In the genomic region with DNA sequence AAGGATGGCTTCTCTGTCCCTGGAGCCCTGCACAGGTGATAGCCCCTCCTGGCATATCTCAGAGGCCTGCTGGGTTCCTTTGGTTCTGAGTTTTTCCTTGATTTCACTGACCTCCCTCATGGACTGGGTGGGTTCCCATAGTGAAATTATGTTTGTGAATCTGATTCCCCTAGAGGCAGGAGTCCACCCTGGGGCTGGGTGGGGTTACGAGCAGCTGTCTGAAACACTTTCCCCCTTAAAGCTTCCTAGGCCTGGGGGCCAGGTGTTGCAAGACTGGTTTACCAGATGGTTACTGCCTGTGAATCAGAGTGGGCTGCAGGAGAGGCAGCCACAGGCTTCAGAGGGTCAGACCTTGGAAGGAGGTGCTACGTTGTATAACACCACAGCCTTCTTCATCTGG, we compare ENCODE assay signal across 26 cellular contexts. TPM values are rescaled to one million over a fixed set of nuclear protein-coding genes. Genes with fewer than 3 reads are reported as not detected.
DNase-seq lines count a peak whose midpoint lies in the region; ATAC-seq, FAIRE-seq and TF ChIP-seq lines count a peak whose summit lies in the region.
"Had no signal": no experiment of that assay in that cellular context is flagged by ENCODE, and none has a peak within 500 bp of the region (broad histone marks: within the 10 kb centered on the region; RNA-seq: fewer than 3 reads in every experiment).

No MANE protein-coding gene starts in this region.

- no peaks in the 10 kb centered on the region for H3K9me3 ChIP-seq in esophagus squamous epithelium
- H3K9me3 ChIP-seq in pancreas = no peaks in the 10 kb centered on the region
- H3K9me3 ChIP-seq: BLaER1, SK-N-SH had no signal

- WGBS in esophagus squamous epithelium, 2 donors = 75 to 76% methylated on average over 1 to 2 of the region's 2 CpGs
- WGBS in pancreas, 2 donors = 93 to 100% methylated on average over 2 of the region's 2 CpGs

- FAIRE-seq in pancreas (lab: Jason Lieb, UNC) = no peak
- FAIRE-seq: GM12878, H54 had no signal

- CTCF ChIA-PET in HEK293T (lab: Yijun Ruan, JAX) = interaction anchor here (0.7 kb wide), 1 partner anchor 79 kb away, joined by 3 read pairs; no protein-coding TSS in a partner anchor

- TF ChIP-seq CTCF in esophagus squamous epithelium (IDR thresholded peaks at IDR 0.05) (no peak), pancreas (IDR thresholded peaks at IDR 0.05) (no peak)

- intact Hi-C loops in esophagus squamous epithelium (cut with DNase I) = no loop called here
- intact Hi-C loops in pancreas (cut with DNase I) = no loop called here

- H3K4me3 ChIP-seq in esophagus squamous epithelium (no peak overlapping the region), pancreas (no peak overlapping the region)
- H3K4me3 ChIP-seq: BLaER1, GM12878, PC-9 had no signal

- H3K27ac ChIP-seq in esophagus squamous epithelium (peak overlapping the region; percentile 49 to 95 (median 88)), pancreas (no peak overlapping the region)
- H3K27ac ChIP-seq: BLaER1, PC-9 had no signal

- peak; percentile 89 for DNase-seq in DMS 273 (lab: John Stamatoyannopoulos, UW; ENCODE audit: unreplicated experiment)
- peak; percentile 1 for DNase-seq in HEK293T (ENCODE audit: extremely low spot score)
- peak; percentile 26 for DNase-seq in RPMI7951 (ENCODE audit: low read depth)
- no peak for DNase-seq in esophagus squamous epithelium (lab: John Stamatoyannopoulos, UW)
- no peak for DNase-seq in NCI-H1417 (lab: John Stamatoyannopoulos, UW)
- DNase-seq in HuH-7 (ENCODE audit: low spot score) = no peak
- DNase-seq in pancreas = no peak
- DNase-seq: CD4-positive, CD25-positive, alpha-beta regulatory T cell; DMS53; IMR-90; KG1; MM.1S; NCI-H1694; NCI-H2029 treated with DMSO at 0.1 percent for 48 hours; NCI-H226; NCI-H510A; NCI-H774; PC-9; RPMI8226; SIG-M5; SK-N-SH; SW 1271 had no signal

- H3K4me1 ChIP-seq in esophagus squamous epithelium = peaks cover 19 to 95% (median 47%) of the 10 kb centered on the region in 3 donors
- H3K4me1 ChIP-seq in pancreas = peaks cover 9 to 15% (median 14%) of the 10 kb centered on the region in 3 donors

- no peak for ATAC-seq in GM19351 (IDR thresholded peaks at IDR 0.05; ENCODE audit: unreplicated experiment)
- no peak for ATAC-seq in pancreas
- ATAC-seq: GM12878 had no signal

- TF ChIP-seq POLR2A in esophagus squamous epithelium (IDR thresholded peaks at IDR 0.05) = no peak

- H3K36me3 ChIP-seq in esophagus squamous epithelium (peaks cover 0 to 52% (median 0%) of the 10 kb centered on the region in 3 donors), pancreas (no peaks in the 10 kb centered on the region)
- H3K36me3 ChIP-seq: BLaER1 had no signal

- POLR2A ChIA-PET in HEK293T (lab: Yijun Ruan, JAX) = no interaction called here

- H3K27me3 ChIP-seq in esophagus squamous epithelium (no peaks in the 10 kb centered on the region), pancreas (no peaks in the 10 kb centered on the region)
- H3K27me3 ChIP-seq: BLaER1 had no signal

TF ChIP-seq in HEK293T, 16 proteins besides CTCF, POLR2A, EP300 and RAD21:
- no peak for TF ChIP-seq CTBP1 (IDR thresholded peaks at IDR 0.05; ENCODE audit: borderline replicate concordance)
- no peak for TF ChIP-seq SUZ12 (IDR thresholded peaks at IDR 0.05)
- no peak for TF ChIP-seq L3MBTL2 (conservative IDR thresholded peaks at IDR 0.05)
- no peak for TF ChIP-seq NFRKB (IDR thresholded peaks at IDR 0.05)
- TF ChIP-seq, protein P1, sequence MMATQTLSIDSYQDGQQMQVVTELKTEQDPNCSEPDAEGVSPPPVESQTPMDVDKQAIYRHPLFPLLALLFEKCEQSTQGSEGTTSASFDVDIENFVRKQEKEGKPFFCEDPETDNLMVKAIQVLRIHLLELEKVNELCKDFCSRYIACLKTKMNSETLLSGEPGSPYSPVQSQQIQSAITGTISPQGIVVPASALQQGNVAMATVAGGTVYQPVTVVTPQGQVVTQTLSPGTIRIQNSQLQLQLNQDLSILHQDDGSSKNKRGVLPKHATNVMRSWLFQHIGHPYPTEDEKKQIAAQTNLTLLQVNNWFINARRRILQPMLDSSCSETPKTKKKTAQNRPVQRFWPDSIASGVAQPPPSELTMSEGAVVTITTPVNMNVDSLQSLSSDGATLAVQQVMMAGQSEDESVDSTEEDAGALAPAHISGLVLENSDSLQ (IDR thresholded peaks at IDR 0.05) = no peak
- no peak for TF ChIP-seq LEF1 (IDR thresholded peaks at IDR 0.05; ENCODE audit: borderline replicate concordance)
- TF ChIP-seq FOXK2 (IDR thresholded peaks at IDR 0.05) = no peak
- TF ChIP-seq ZNF384 (IDR thresholded peaks at IDR 0.05) = no peak
- no peak for TF ChIP-seq SP1 (IDR thresholded peaks at IDR 0.05)
- TF ChIP-seq FOXM1 (IDR thresholded peaks at IDR 0.05; ENCODE audit: borderline replicate concordance) = no peak
- no peak for TF ChIP-seq HDGF (IDR thresholded peaks at IDR 0.05; ENCODE audit: borderline replicate concordance)
- TF ChIP-seq BHLHE40 (IDR thresholded peaks at IDR 0.05; ENCODE audit: borderline replicate concordance) = no peak
- no peak for TF ChIP-seq ELF4 (IDR thresholded peaks at IDR 0.05)
- TF ChIP-seq TARDBP (IDR thresholded peaks at IDR 0.05) = no peak
- no peak for TF ChIP-seq FOXA1 (IDR thresholded peaks at IDR 0.05)

RNA-seq across cellular contexts. Expression of a gene that starts 34.3 kb away (rescaled TPM):
- 10.7 and 17.2 TPM in 2 replicates for total RNA-seq in RPMI7951 (2014; rRNA removed; shearing (Covaris generic))
- total RNA-seq in esophagus squamous epithelium (100 to 1,000 TPM in 3 of 4 donors, 10 to 100 TPM in 1; 95.1 to 112 (median 105) TPM), pancreas (under 1 TPM; 0.28 to 0.52 (median 0.34) TPM)
- polyA plus RNA-seq in pancreas = 1 to 10 TPM in 1 of 2 donors, under 1 TPM in 1; 0.87 to 1.3 TPM

Comparison
In these comparisons a context has a peak if more than half of its experiments do, and no peak if none do; other contexts are left out.
1. DNase-seq: peak in DMS 273 (single experiment), HEK293T (single experiment) and RPMI7951 (single experiment); none in esophagus squamous epithelium (single experiment), NCI-H1417 (0 of 3), HuH-7 (single experiment) and pancreas (0 of 6).
2. H3K27ac ChIP-seq: peak in esophagus squamous epithelium (4 of 4); none in pancreas (0 of 4).